16 cellular contexts compared by ENCODE assay signal in the genomic region with DNA sequence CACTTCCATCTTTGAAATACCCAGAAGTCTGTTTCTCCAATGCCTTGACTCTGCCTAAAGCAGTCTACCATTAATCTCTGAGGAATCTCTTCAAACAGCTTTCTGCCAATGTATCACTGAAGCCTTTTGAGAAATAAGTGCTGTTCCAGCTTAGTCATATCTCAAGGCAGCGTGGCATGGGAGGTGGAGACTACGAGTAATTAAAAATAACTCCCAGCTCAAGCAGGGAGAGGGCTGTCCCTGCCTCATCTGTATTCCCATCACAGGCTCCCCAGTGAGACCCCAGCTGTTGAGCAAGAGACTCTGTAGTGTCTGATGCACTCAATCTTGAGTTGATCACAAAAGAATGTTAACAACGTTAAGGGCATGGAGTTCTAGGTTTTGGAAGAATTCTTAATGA.
A peak's percentile ranks its signal among the peaks of the same experiment; 100 is the strongest.
DNase-seq lines count a peak whose midpoint lies in the region; ATAC-seq, FAIRE-seq and TF ChIP-seq lines count a peak whose summit lies in the region.
"Had no signal": no experiment of that assay in that cellular context is flagged by ENCODE, and none has a peak within 500 bp of the region (broad histone marks: within the 10 kb centered on the region; RNA-seq: fewer than 3 reads in every experiment).

No MANE protein-coding gene starts in this region.

- no peak overlapping the region for H2AFZ ChIP-seq in fibroblast of lung (ENCODE audit: low read length)
- H2AFZ ChIP-seq: PC-9 had no signal

- no peak for FAIRE-seq in small intestine (lab: Jason Lieb, UNC)
- FAIRE-seq: HepG2 had no signal

- no peaks in the 10 kb centered on the region for H4K20me1 ChIP-seq in fibroblast of lung (ENCODE audit: control insufficient read depth, extremely low read depth, insufficient read depth, low read length)

- no peak for TF ChIP-seq CTCF in fibroblast of lung (conservative IDR thresholded peaks at IDR 0.05 in 1 of 2, IDR thresholded peaks at IDR 0.05 in 1 of 2; ENCODE audit: low read depth in 1 of 2, low read length in 2 of 2)

- no peak overlapping the region for H3K4me2 ChIP-seq in fibroblast of lung (ENCODE audit: extremely low read depth, insufficient read depth, low read length)
- H3K4me2 ChIP-seq: PC-9 had no signal

- H3K9ac ChIP-seq in fibroblast of lung (ENCODE audit: insufficient read depth, low read length) = no peak overlapping the region

- intact Hi-C loops in posterior vena cava (cut with DNase I) = no loop called here

- H3K27me3 ChIP-seq in fibroblast of lung (ENCODE audit: control insufficient read depth, insufficient read depth, low read length) (no peaks in the 10 kb centered on the region), small intestine (ENCODE audit: control insufficient read depth in 2 of 2, insufficient read depth in 2 of 2, low read length in 2 of 2) (no peaks in the 10 kb centered on the region)

- H3K79me2 ChIP-seq in fibroblast of lung (ENCODE audit: control insufficient read depth, insufficient read depth, low read length) = no peaks in the 10 kb centered on the region

- H3K36me3 ChIP-seq in fibroblast of lung (ENCODE audit: control insufficient read depth, insufficient read depth, low read length) = no peaks in the 10 kb centered on the region
- no peaks in the 10 kb centered on the region for H3K36me3 ChIP-seq in small intestine (ENCODE audit: control insufficient read depth in 2 of 2, insufficient read depth in 2 of 2, low read length in 2 of 2)
- H3K36me3 ChIP-seq: prostate gland had no signal

- no peak for ATAC-seq in GM21526 (IDR thresholded peaks at IDR 0.05; ENCODE audit: low FRiP score, unreplicated experiment)
- ATAC-seq: activated naive CD8-positive, alpha-beta T cell treated with anti-CD3 and anti-CD28 coated beads, Interleukin-2, amount 50 U/mL, for 24 hours; HepG2 had no signal

- WGBS in small intestine, 3 donors = 40 to 61% (median 56%) methylated on average over 3 of the region's 3 CpGs

- H3K4me1 ChIP-seq in fibroblast of lung (ENCODE audit: control insufficient read depth, extremely low read depth, insufficient read depth, low read length) (peaks cover 10% of the 10 kb centered on the region), small intestine (ENCODE audit: control insufficient read depth in 2 of 2, insufficient read depth in 1 of 2, low read depth in 1 of 2, low read length in 1 of 2) (no peaks in the 10 kb centered on the region)
- H3K4me1 ChIP-seq: prostate gland had no signal

- no peak overlapping the region for H3K4me3 ChIP-seq in fibroblast of lung (replicated peaks in 1 of 4; ENCODE audit: control extremely low read depth in 1 of 4, insufficient read depth in 1 of 4, low read depth in 3 of 4, low read length in 4 of 4)
- no peak overlapping the region for H3K4me3 ChIP-seq in small intestine (ENCODE audit: low read depth in 1 of 2, low read length in 2 of 2)
- H3K4me3 ChIP-seq: PC-9, prostate gland had no signal

- DNase-seq in DMS 273 (lab: John Stamatoyannopoulos, UW; ENCODE audit: unreplicated experiment) (peak; percentile 80), NCI-H69 (lab: John Stamatoyannopoulos, UW) (peak; percentile 94), fibroblast of lung (ENCODE audit: low read depth in 2 of 2) (peak; percentile 20 to 87), renal cortical epithelial cell (ENCODE audit: low read depth) (peak; percentile 61), posterior vena cava (ENCODE audit: low spot score) (no peak), T-helper 1 cell (no peak), small intestine (no peak)
- DNase-seq: activated naive CD8-positive, alpha-beta T cell treated with anti-CD3 and anti-CD28 coated beads, Interleukin-2, amount 50 U/mL, for 24 hours; CD4-positive, CD25-positive, alpha-beta regulatory T cell; NCI-H1048; NCI-H510A; PC-9; stimulated activated CD4-positive, alpha-beta T cell treated with anti-CD3 and anti-CD28 coated beads, Interleukin-4, amount 100 ng/mL, for 1 hour had no signal

- no peak overlapping the region for H3K27ac ChIP-seq in fibroblast of lung (ENCODE audit: insufficient read depth, low read length)
- no peak overlapping the region for H3K27ac ChIP-seq in small intestine (ENCODE audit: low read depth in 1 of 2, low read length in 1 of 2)
- H3K27ac ChIP-seq: PC-9, prostate gland had no signal

- no peaks in the 10 kb centered on the region for H3K9me3 ChIP-seq in fibroblast of lung (ENCODE audit: control insufficient read depth, insufficient read depth, low read depth, low read length)
- no peaks in the 10 kb centered on the region for H3K9me3 ChIP-seq in small intestine (ENCODE audit: control insufficient read depth, low read depth)
- H3K9me3 ChIP-seq: prostate gland had no signal

Comparison
In these comparisons a context has a peak if more than half of its experiments do, and no peak if none do; other contexts are left out.
1. DNase-seq: peak in DMS 273 (single experiment), NCI-H69 (single experiment), fibroblast of lung (2 of 2) and renal cortical epithelial cell (single experiment); none in posterior vena cava (single experiment), T-helper 1 cell (0 of 5) and small intestine (single experiment).